In genomic region chr12:13628067-13628466, GRCh38 we compare ENCODE assay signal across 1 cellular context.
TF ChIP-seq lines count a peak whose summit lies in the region.

No MANE protein-coding gene starts in this region.

TF ChIP-seq in GM23338, 12 proteins besides CTCF, POLR2A, EP300 and RAD21 (continued from another document):
- TF ChIP-seq REST (IDR thresholded peaks at IDR 0.05; ENCODE audit: unreplicated experiment) = no peak
